In genomic region chr22:30046716-30047363, GRCh38 we compare ENCODE assay signal across 29 cellular contexts. TPM values are rescaled to one million over a fixed set of nuclear protein-coding genes. Genes with fewer than 3 reads are reported as not detected.
A peak's percentile ranks its signal among the peaks of the same experiment; 100 is the strongest.
DNase-seq lines count a peak whose midpoint lies in the region; ATAC-seq and TF ChIP-seq lines count a peak whose summit lies in the region.
"Had no signal": no experiment of that assay in that cellular context is flagged by ENCODE, and none has a peak within 500 bp of the region (broad histone marks: within the 10 kb centered on the region; RNA-seq: fewer than 3 reads in every experiment).

No MANE protein-coding gene starts in this region.

- peak; percentile 18 for ATAC-seq in activated CD8-positive, alpha-beta T cell treated with anti-CD3 and anti-CD28 coated beads, Interleukin-2, amount 10 ng/mL, durations not matched to agents 7 days and 5 days
- no peak for ATAC-seq in activated CD8-positive, alpha-beta T cell treated with anti-CD3 and anti-CD28 coated beads for 36 hours
- ATAC-seq in DND-41 (ENCODE audit: insufficient read depth, low read depth): peak; percentile 27; the same call in 2 of the 3 replicates
- ATAC-seq in effector memory CD8-positive, alpha-beta T cell (replicated peaks): no peak
- ATAC-seq: gastrocnemius medialis; stimulated activated naive CD8-positive, alpha-beta T cell treated with anti-CD3 and anti-CD28 coated beads, Interleukin-15, Interleukin-2, amounts not matched to agents 100 U/mL and 50 U/mL, for 24 hours had no signal

- no peaks in the 10 kb centered on the region for H3K9me3 Mint-ChIP-seq in activated CD8-positive, alpha-beta T cell treated with anti-CD3 and anti-CD28 coated beads, Interleukin-2, amount 10 ng/mL, durations not matched to agents 7 days and 5 days (ENCODE audit: insufficient read depth)
- no peaks in the 10 kb centered on the region for H3K9me3 Mint-ChIP-seq in activated CD8-positive, alpha-beta T cell treated with anti-CD3 and anti-CD28 coated beads for 36 hours
- H3K9me3 Mint-ChIP-seq in effector memory CD8-positive, alpha-beta T cell: no peaks in the 10 kb centered on the region

- H3K79me2 ChIP-seq in DND-41 (ENCODE audit: insufficient read depth, low read length): no peaks in the 10 kb centered on the region
- H3K79me2 ChIP-seq: hepatocyte had no signal

- no peak for DNase-seq in activated CD8-positive, alpha-beta T cell treated with anti-CD3 and anti-CD28 coated beads, Interleukin-2, amount 10 ng/mL, durations not matched to agents 7 days and 5 days
- DNase-seq in activated CD8-positive, alpha-beta T cell treated with anti-CD3 and anti-CD28 coated beads for 36 hours: no peak
- DNase-seq in DND-41 (no peak), sigmoid colon (peak; percentile 55), EL (no peak), GM13977 (ENCODE audit: low spot score) (no peak)
- no peak for DNase-seq in effector memory CD8-positive, alpha-beta T cell
- DNase-seq in NK-92 treated with Interleukin-12 subunit alpha and Interleukin-12 subunit beta, amount 100 ng/mL, for 24 hours (lab: John Stamatoyannopoulos, UW): no peak
- DNase-seq: activated CD4-positive, CD25-positive, alpha-beta regulatory T cell treated with anti-CD3 and anti-CD28 coated beads, Interleukin-2, amount 50 U/mL, for 72 hours; Caco-2; caudate nucleus; DMS79; gastrocnemius medialis; left colon; NCI-H1417 treated with DMSO at 0.1 percent for 48 hours; NCI-H2107; NCI-H446; NCI-H774; stimulated activated naive CD8-positive, alpha-beta T cell treated with anti-CD3 and anti-CD28 coated beads, Interleukin-15, Interleukin-2, amounts not matched to agents 100 U/mL and 50 U/mL, for 24 hours had no signal

- TF ChIP-seq POLR2A in sigmoid colon (IDR thresholded peaks at IDR 0.05): no peak

- POLR2A ChIA-PET in activated CD8-positive, alpha-beta T cell treated with anti-CD3 and anti-CD28 coated beads, Interleukin-2, amount 10 ng/mL, durations not matched to agents 7 days and 5 days (lab: Charles Lee): no interaction called here
- POLR2A ChIA-PET in activated CD8-positive, alpha-beta T cell treated with anti-CD3 and anti-CD28 coated beads for 36 hours (lab: Charles Lee): no interaction called here

- intact Hi-C loops in activated CD8-positive, alpha-beta T cell treated with anti-CD3 and anti-CD28 coated beads for 36 hours (cut with micrococcal nuclease): no loop called here
- intact Hi-C loops in sigmoid colon (cut with DNase I): no loop called here

- H3K27ac ChIP-seq in DND-41 (ENCODE audit: low read length) (peak overlapping the region; percentile 86), sigmoid colon (no peak overlapping the region)
- H3K27ac ChIP-seq: A549, gastrocnemius medialis, hepatocyte, neutrophil, SJSA1, thoracic aorta, vagina had no signal

- TF ChIP-seq EP300 in sigmoid colon (IDR thresholded peaks at IDR 0.05): no peak

- peak overlapping the region; percentile 31 for H3K9ac ChIP-seq in DND-41 (ENCODE audit: low read depth, low read length)

- H2AFZ ChIP-seq in DND-41 (ENCODE audit: low read depth, low read length): peak overlapping the region; percentile 84
- H2AFZ ChIP-seq: hepatocyte had no signal

- peaks cover 3% of the 10 kb centered on the region for H3K27me3 Mint-ChIP-seq in activated CD8-positive, alpha-beta T cell treated with anti-CD3 and anti-CD28 coated beads, Interleukin-2, amount 10 ng/mL, durations not matched to agents 7 days and 5 days (ENCODE audit: low read depth)
- peaks cover 2% of the 10 kb centered on the region for H3K27me3 Mint-ChIP-seq in activated CD8-positive, alpha-beta T cell treated with anti-CD3 and anti-CD28 coated beads for 36 hours
- peaks cover 16 to 18% of the 10 kb centered on the region in 2 donors for H3K27me3 Mint-ChIP-seq in effector memory CD8-positive, alpha-beta T cell

- 92 to 97% methylated on average over 15 of the region's 15 CpGs for WGBS in sigmoid colon, 2 donors

- no peaks in the 10 kb centered on the region for H3K27me3 ChIP-seq in DND-41 (ENCODE audit: insufficient read depth, low read length, poor library complexity)
- peaks cover 0 to 11% (median 6%) of the 10 kb centered on the region in 3 donors for H3K27me3 ChIP-seq in sigmoid colon
- H3K27me3 ChIP-seq: gastrocnemius medialis, hepatocyte, neutrophil, SJSA1, vagina had no signal

- no peaks in the 10 kb centered on the region for H3K36me3 Mint-ChIP-seq in activated CD8-positive, alpha-beta T cell treated with anti-CD3 and anti-CD28 coated beads, Interleukin-2, amount 10 ng/mL, durations not matched to agents 7 days and 5 days (ENCODE audit: low read depth)
- no peaks in the 10 kb centered on the region for H3K36me3 Mint-ChIP-seq in activated CD8-positive, alpha-beta T cell treated with anti-CD3 and anti-CD28 coated beads for 36 hours (ENCODE audit: low read depth)
- no peaks in the 10 kb centered on the region for H3K36me3 Mint-ChIP-seq in effector memory CD8-positive, alpha-beta T cell (ENCODE audit: insufficient read depth)
- H3K36me3 Mint-ChIP-seq: activated naive CD4-positive, alpha-beta T cell treated with anti-CD3 and anti-CD28 coated beads, Interleukin-2, amount 50 U/mL, for 72 hours had no signal

- TF ChIP-seq CTCF in activated CD8-positive, alpha-beta T cell treated with anti-CD3 and anti-CD28 coated beads for 36 hours (IDR thresholded peaks at IDR 0.05): no peak
- TF ChIP-seq CTCF in DND-41 (IDR thresholded peaks at IDR 0.05; ENCODE audit: borderline replicate concordance, extremely low read depth, low read length, poor library complexity, severe bottlenecking) (no peak), sigmoid colon (IDR thresholded peaks at IDR 0.05) (no peak), GM13977 (IDR thresholded peaks at IDR 0.05; ENCODE audit: extremely low read depth, insufficient read depth, missing control alignments) (no peak)

- in situ Hi-C loops in GM13977 (cut with MboI; ENCODE audit: low pct_unique_long_range_greater_than_20kb, low sequenced_read_pairs, unreplicated experiment): no loop called here

- peaks cover 11% of the 10 kb centered on the region for H3K4me1 Mint-ChIP-seq in activated CD8-positive, alpha-beta T cell treated with anti-CD3 and anti-CD28 coated beads, Interleukin-2, amount 10 ng/mL, durations not matched to agents 7 days and 5 days (ENCODE audit: low read depth)
- peaks cover 8% of the 10 kb centered on the region for H3K4me1 Mint-ChIP-seq in activated CD8-positive, alpha-beta T cell treated with anti-CD3 and anti-CD28 coated beads for 36 hours (ENCODE audit: low read depth)
- peaks cover 2 to 10% of the 10 kb centered on the region in 2 donors for H3K4me1 Mint-ChIP-seq in effector memory CD8-positive, alpha-beta T cell (ENCODE audit: low read depth in 2 of 2)

- no peak overlapping the region for H3K4me3 Mint-ChIP-seq in activated CD8-positive, alpha-beta T cell treated with anti-CD3 and anti-CD28 coated beads, Interleukin-2, amount 10 ng/mL, durations not matched to agents 7 days and 5 days
- H3K4me3 Mint-ChIP-seq in activated CD8-positive, alpha-beta T cell treated with anti-CD3 and anti-CD28 coated beads for 36 hours: no peak overlapping the region
- H3K4me3 Mint-ChIP-seq in effector memory CD8-positive, alpha-beta T cell: peak overlapping the region; percentile 40

- H3K27ac Mint-ChIP-seq in activated CD8-positive, alpha-beta T cell treated with anti-CD3 and anti-CD28 coated beads, Interleukin-2, amount 10 ng/mL, durations not matched to agents 7 days and 5 days: peak overlapping the region; percentile 67
- no peak overlapping the region for H3K27ac Mint-ChIP-seq in activated CD8-positive, alpha-beta T cell treated with anti-CD3 and anti-CD28 coated beads for 36 hours
- peak overlapping the region; percentile 18 to 52 for H3K27ac Mint-ChIP-seq in effector memory CD8-positive, alpha-beta T cell
- H3K27ac Mint-ChIP-seq: activated naive CD4-positive, alpha-beta T cell treated with anti-CD3 and anti-CD28 coated beads, Interleukin-2, amount 50 U/mL, for 72 hours; progenitor cell of endocrine pancreas had no signal

- peak overlapping the region in 1 of 2 experiments; percentile 50; a peak in 2 of 4 replicates for H3K4me3 ChIP-seq in DND-41 (ENCODE audit: low read depth in 1 of 2, low read length in 2 of 2)
- H3K4me3 ChIP-seq in sigmoid colon: no peak overlapping the region
- H3K4me3 ChIP-seq: A549, gastrocnemius medialis, hepatocyte, SJSA1, thoracic aorta, vagina had no signal

- H3K9me3 ChIP-seq in DND-41 (ENCODE audit: insufficient read depth, low read length, severe bottlenecking) (no peaks in the 10 kb centered on the region), sigmoid colon (no peaks in the 10 kb centered on the region)
- H3K9me3 ChIP-seq: A549, Caco-2, gastrocnemius medialis, neutrophil, SJSA1, thoracic aorta, vagina had no signal

- CTCF ChIA-PET in activated CD8-positive, alpha-beta T cell treated with anti-CD3 and anti-CD28 coated beads, Interleukin-2, amount 10 ng/mL, durations not matched to agents 7 days and 5 days (lab: Charles Lee): interaction anchor here (0.7 to 2.6 kb wide), 9 partner anchors 9 to 421 kb away, joined by 3 to 10 read pairs (median 3); no protein-coding TSS in a partner anchor
- CTCF ChIA-PET in activated CD8-positive, alpha-beta T cell treated with anti-CD3 and anti-CD28 coated beads for 36 hours (lab: Charles Lee): interaction anchor here (0.8 to 1.3 kb wide), 5 partner anchors 9 to 421 kb away, joined by 3 to 5 read pairs (median 3); no protein-coding TSS in a partner anchor

- no peaks in the 10 kb centered on the region for H3K36me3 ChIP-seq in DND-41 (ENCODE audit: insufficient read depth, low read length)
- H3K36me3 ChIP-seq in sigmoid colon: no peaks in the 10 kb centered on the region
- H3K36me3 ChIP-seq: gastrocnemius medialis, neutrophil, SJSA1, thoracic aorta, vagina had no signal

- H4K20me1 ChIP-seq in DND-41 (ENCODE audit: insufficient read depth, low read length): no peaks in the 10 kb centered on the region

- H3K4me1 ChIP-seq in DND-41 (ENCODE audit: insufficient read depth, low read length) (peaks cover 18% of the 10 kb centered on the region), sigmoid colon (no peaks in the 10 kb centered on the region)
- H3K4me1 ChIP-seq: Caco-2, gastrocnemius medialis had no signal

- peak overlapping the region; percentile 56 for H3K4me2 ChIP-seq in DND-41 (ENCODE audit: insufficient read depth, low read length)
- H3K4me2 ChIP-seq: A549, hepatocyte had no signal

RNA-seq across cellular contexts. Expression of gene HORMAD2, which starts 33.4 kb away (rescaled TPM):
- not detected for total RNA-seq in activated CD8-positive, alpha-beta T cell treated with anti-CD3 and anti-CD28 coated beads, Interleukin-2, amount 10 ng/mL, durations not matched to agents 7 days and 5 days
- total RNA-seq in activated CD8-positive, alpha-beta T cell treated with anti-CD3 and anti-CD28 coated beads for 36 hours: not detected
- not detected for total RNA-seq in sigmoid colon
- not detected for polyA plus RNA-seq in sigmoid colon
- total RNA-seq: astrocyte, gastrocnemius medialis, hepatocyte, HT-29, left colon, progenitor cell of endocrine pancreas, SJSA1, thoracic aorta, vagina had no signal
- polyA plus RNA-seq: A549, hepatocyte had no signal

Comparison
In these comparisons a context has a peak if more than half of its experiments do, and no peak if none do; other contexts are left out.
1. ATAC-seq: peak in activated CD8-positive, alpha-beta T cell treated with anti-CD3 and anti-CD28 coated beads, Interleukin-2, amount 10 ng/mL, durations not matched to agents 7 days and 5 days (single experiment) and DND-41 (single experiment); none in activated CD8-positive, alpha-beta T cell treated with anti-CD3 and anti-CD28 coated beads for 36 hours (single experiment) and effector memory CD8-positive, alpha-beta T cell (single experiment).
2. H3K4me3 Mint-ChIP-seq: peak in effector memory CD8-positive, alpha-beta T cell (2 of 2); none in activated CD8-positive, alpha-beta T cell treated with anti-CD3 and anti-CD28 coated beads, Interleukin-2, amount 10 ng/mL, durations not matched to agents 7 days and 5 days (single experiment) and activated CD8-positive, alpha-beta T cell treated with anti-CD3 and anti-CD28 coated beads for 36 hours (single experiment).